ENCODE assay signal across 7 cellular contexts in the genomic region with DNA sequence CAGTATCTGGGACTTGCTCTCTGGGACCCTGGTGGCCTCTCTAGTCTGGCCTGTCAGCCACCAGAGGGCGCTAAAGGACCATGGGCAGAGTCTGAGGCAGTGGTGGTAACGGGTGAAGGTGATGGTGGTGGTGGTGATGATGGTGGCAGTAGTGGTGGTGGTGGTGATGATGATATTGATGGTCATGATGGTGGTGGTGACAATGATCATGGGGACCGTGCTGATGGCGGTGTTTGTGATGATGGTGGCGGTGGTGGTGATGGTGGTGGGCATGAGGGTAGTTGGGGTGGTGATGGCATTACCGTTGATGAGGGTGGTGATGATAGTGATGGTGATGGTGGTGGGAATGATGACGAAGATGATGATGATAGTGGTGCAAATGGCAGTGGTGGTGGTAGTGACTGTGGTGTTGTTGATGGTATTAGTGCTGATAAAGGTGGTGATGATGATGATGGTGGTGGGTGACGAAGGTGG. TPM values are rescaled to one million over a fixed set of nuclear protein-coding genes. Genes with fewer than 3 reads are reported as not detected.
DNase-seq lines count a peak whose midpoint lies in the region; ATAC-seq, FAIRE-seq and TF ChIP-seq lines count a peak whose summit lies in the region.

No MANE protein-coding gene starts in this region.

- no peak overlapping the region for H2BK120ac ChIP-seq in mesenchymal stem cell (ENCODE audit: low read depth, low read length)

- FAIRE-seq in GM12892 (lab: Jason Lieb, UNC) = peak; percentile 87

- H2BK5ac ChIP-seq in mesenchymal stem cell (ENCODE audit: low read depth, low read length, poor library complexity, severe bottlenecking) = no peak overlapping the region

- H4K91ac ChIP-seq in mesenchymal stem cell (ENCODE audit: low read length) = no peak overlapping the region

- H3K18ac ChIP-seq in mesenchymal stem cell (ENCODE audit: low read depth in 1 of 2, low read length in 2 of 2) = no peak overlapping the region

- H3K9me3 ChIP-seq in mesenchymal stem cell (ENCODE audit: control insufficient read depth, low read length) = no peaks in the 10 kb centered on the region

- no peak overlapping the region for H3K4ac ChIP-seq in mesenchymal stem cell (ENCODE audit: low read depth in 1 of 2, low read length in 2 of 2)

- no peaks in the 10 kb centered on the region for H3K4me1 ChIP-seq in mesenchymal stem cell (ENCODE audit: control insufficient read depth, insufficient read depth, low read depth, low read length)

- H2BK15ac ChIP-seq in mesenchymal stem cell (ENCODE audit: low read depth, poor library complexity, severe bottlenecking) = no peak overlapping the region

- H3K27ac ChIP-seq in mesenchymal stem cell (ENCODE audit: low read length, poor library complexity, severe bottlenecking) = no peak overlapping the region

- H2AFZ ChIP-seq in mesenchymal stem cell (ENCODE audit: low read depth, low read length) = no peak overlapping the region

- no peak overlapping the region for H3K4me2 ChIP-seq in mesenchymal stem cell (ENCODE audit: low read length, poor library complexity, severe bottlenecking)

- WGBS in mesenchymal stem cell = 59% methylated on average over 8 of the region's 8 CpGs

- H3K23ac ChIP-seq in mesenchymal stem cell (ENCODE audit: low read length in 2 of 2) = no peak overlapping the region

- H2BK12ac ChIP-seq in mesenchymal stem cell (ENCODE audit: low read length in 2 of 2) = no peak overlapping the region

- no peak overlapping the region for H2AK5ac ChIP-seq in mesenchymal stem cell (ENCODE audit: low read length, severe bottlenecking)

- ATAC-seq in HG02642 (IDR thresholded peaks at IDR 0.05; ENCODE audit: poor library complexity, unreplicated experiment) = no peak

- H3K4me3 ChIP-seq in mesenchymal stem cell (ENCODE audit: insufficient read depth in 1 of 2, low read depth in 1 of 2, low read length in 2 of 2) = no peak overlapping the region

- no peak for TF ChIP-seq POLR2A in GM12892 (IDR thresholded peaks at IDR 0.05; ENCODE audit: low read depth, low read length)

- H3K79me1 ChIP-seq in mesenchymal stem cell (replicated peaks; ENCODE audit: low read length, poor library complexity, severe bottlenecking) = no peaks in the 10 kb centered on the region

- peak; percentile 67 for DNase-seq in GM12892 (ENCODE audit: insufficient read length)
- peak; percentile 33 for DNase-seq in NCI-H2029 (lab: John Stamatoyannopoulos, UW)
- peak; percentile 90 to 92 for DNase-seq in activated CD4-positive, alpha-beta T cell treated with anti-CD3 and anti-CD28 coated beads, Interleukin-2, amount 50 U/mL, for 48 hours
- peak; percentile 86 for DNase-seq in ecto neural progenitor cell (ENCODE audit: low spot score)
- peak; percentile 39 for DNase-seq in mesenchymal stem cell
- peak; percentile 76 for DNase-seq in stimulated activated CD8-positive, alpha-beta memory T cell treated with anti-CD3 and anti-CD28 coated beads, Interleukin-4, amount 100 ng/mL, for 24 hours (ENCODE audit: low read depth)

- H4K8ac ChIP-seq in mesenchymal stem cell (ENCODE audit: low read length) = no peak overlapping the region

- peaks cover 0 to 44% of the 10 kb centered on the region in 2 experiments for H3K27me3 ChIP-seq in mesenchymal stem cell (ENCODE audit: control insufficient read depth in 1 of 2, insufficient read depth in 1 of 2, low read length in 2 of 2)

- H3K9ac ChIP-seq in mesenchymal stem cell (ENCODE audit: low read length) = no peak overlapping the region

- no peak overlapping the region for H3K14ac ChIP-seq in mesenchymal stem cell (ENCODE audit: low read length in 2 of 2)

- no peaks in the 10 kb centered on the region for H3K36me3 ChIP-seq in mesenchymal stem cell (ENCODE audit: control insufficient read depth in 1 of 2, insufficient read depth in 2 of 2, low read depth in 1 of 2, low read length in 2 of 2)

RNA-seq across cellular contexts. Expression of a gene that starts 16.0 kb away (rescaled TPM):
- polyA plus RNA-seq in GM12892 (2012; ENCODE audit: missing spikeins) = not detected
- polyA plus RNA-seq in mesenchymal stem cell (2013, experiment 1 of 2) = not detected
- polyA plus RNA-seq in mesenchymal stem cell (2013, experiment 2 of 2) = not detected

RNA-seq across cellular contexts. Expression of a gene that starts 16.4 kb away (rescaled TPM):
- polyA plus RNA-seq in GM12892 (2012; ENCODE audit: missing spikeins) = not detected
- polyA plus RNA-seq in mesenchymal stem cell (2013, experiment 1 of 2) = 0.03 TPM
- 0.03 TPM for polyA plus RNA-seq in mesenchymal stem cell (2013, experiment 2 of 2)

RNA-seq across cellular contexts. Expression of a gene that starts 27.8 kb away (rescaled TPM):
- 10.4 TPM for polyA plus RNA-seq in GM12892 (2012; ENCODE audit: missing spikeins)
- polyA plus RNA-seq in mesenchymal stem cell (2013, experiment 1 of 2) = 69.3 TPM
- polyA plus RNA-seq in mesenchymal stem cell (2013, experiment 2 of 2) = 73.7 TPM

RNA-seq across cellular contexts. Expression of a gene that starts 51.2 kb away (rescaled TPM):
- 121 TPM for polyA plus RNA-seq in GM12892 (2012; ENCODE audit: missing spikeins)
- polyA plus RNA-seq in mesenchymal stem cell (2013, experiment 1 of 2) = 422 TPM
- 433 TPM for polyA plus RNA-seq in mesenchymal stem cell (2013, experiment 2 of 2)

Comparison
In these comparisons a context has a peak if more than half of its experiments do, and no peak if none do; other contexts are left out.
1. DNase-seq: peak in every context shown above with its lines; median percentile 91 in activated CD4-positive, alpha-beta T cell treated with anti-CD3 and anti-CD28 coated beads, Interleukin-2, amount 50 U/mL, for 48 hours; 86 in ecto neural progenitor cell; 76 in stimulated activated CD8-positive, alpha-beta memory T cell treated with anti-CD3 and anti-CD28 coated beads, Interleukin-4, amount 100 ng/mL, for 24 hours; 67 in GM12892; 39 in mesenchymal stem cell; 33 in NCI-H2029.